Comparison of ENCODE assay signal across 1 cellular context in the genomic region with DNA sequence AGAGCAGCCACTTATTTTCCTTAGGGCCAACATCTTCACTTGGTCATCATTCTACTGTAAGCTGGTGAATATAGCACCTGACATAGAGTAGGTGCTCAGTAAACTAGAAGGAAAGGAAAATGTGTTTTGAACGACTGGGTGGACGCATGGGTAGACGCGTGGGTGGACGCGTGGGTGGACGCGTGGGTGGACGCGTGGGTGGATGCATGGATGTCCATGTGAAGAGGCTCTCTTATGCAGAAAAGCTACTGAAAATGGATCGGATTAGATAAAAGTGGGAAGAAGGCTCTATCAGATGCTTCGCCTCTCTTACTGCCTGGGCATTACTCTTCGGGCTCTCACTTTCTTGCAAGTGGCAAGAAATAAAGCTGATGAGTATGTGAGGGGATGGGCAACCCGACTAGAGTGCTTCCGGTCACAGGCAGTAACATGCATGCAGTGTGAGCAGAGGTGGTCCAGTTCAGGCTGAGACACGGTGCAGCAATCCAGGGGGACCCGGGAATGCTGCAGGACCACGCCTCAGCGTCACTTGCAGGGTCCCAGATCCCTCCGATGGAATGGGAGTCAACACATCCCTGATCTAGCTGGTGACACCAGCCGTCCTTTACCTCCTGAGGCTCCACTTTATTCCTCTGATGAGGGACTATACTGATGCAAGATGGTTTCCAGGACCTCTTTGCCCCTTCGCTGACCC.
TF ChIP-seq lines count a peak whose summit lies in the region.

No MANE protein-coding gene starts in this region.

TF ChIP-seq in H1, 55 proteins besides CTCF, POLR2A, EP300 and RAD21 (continued from another document):
- TF ChIP-seq, protein P1, sequence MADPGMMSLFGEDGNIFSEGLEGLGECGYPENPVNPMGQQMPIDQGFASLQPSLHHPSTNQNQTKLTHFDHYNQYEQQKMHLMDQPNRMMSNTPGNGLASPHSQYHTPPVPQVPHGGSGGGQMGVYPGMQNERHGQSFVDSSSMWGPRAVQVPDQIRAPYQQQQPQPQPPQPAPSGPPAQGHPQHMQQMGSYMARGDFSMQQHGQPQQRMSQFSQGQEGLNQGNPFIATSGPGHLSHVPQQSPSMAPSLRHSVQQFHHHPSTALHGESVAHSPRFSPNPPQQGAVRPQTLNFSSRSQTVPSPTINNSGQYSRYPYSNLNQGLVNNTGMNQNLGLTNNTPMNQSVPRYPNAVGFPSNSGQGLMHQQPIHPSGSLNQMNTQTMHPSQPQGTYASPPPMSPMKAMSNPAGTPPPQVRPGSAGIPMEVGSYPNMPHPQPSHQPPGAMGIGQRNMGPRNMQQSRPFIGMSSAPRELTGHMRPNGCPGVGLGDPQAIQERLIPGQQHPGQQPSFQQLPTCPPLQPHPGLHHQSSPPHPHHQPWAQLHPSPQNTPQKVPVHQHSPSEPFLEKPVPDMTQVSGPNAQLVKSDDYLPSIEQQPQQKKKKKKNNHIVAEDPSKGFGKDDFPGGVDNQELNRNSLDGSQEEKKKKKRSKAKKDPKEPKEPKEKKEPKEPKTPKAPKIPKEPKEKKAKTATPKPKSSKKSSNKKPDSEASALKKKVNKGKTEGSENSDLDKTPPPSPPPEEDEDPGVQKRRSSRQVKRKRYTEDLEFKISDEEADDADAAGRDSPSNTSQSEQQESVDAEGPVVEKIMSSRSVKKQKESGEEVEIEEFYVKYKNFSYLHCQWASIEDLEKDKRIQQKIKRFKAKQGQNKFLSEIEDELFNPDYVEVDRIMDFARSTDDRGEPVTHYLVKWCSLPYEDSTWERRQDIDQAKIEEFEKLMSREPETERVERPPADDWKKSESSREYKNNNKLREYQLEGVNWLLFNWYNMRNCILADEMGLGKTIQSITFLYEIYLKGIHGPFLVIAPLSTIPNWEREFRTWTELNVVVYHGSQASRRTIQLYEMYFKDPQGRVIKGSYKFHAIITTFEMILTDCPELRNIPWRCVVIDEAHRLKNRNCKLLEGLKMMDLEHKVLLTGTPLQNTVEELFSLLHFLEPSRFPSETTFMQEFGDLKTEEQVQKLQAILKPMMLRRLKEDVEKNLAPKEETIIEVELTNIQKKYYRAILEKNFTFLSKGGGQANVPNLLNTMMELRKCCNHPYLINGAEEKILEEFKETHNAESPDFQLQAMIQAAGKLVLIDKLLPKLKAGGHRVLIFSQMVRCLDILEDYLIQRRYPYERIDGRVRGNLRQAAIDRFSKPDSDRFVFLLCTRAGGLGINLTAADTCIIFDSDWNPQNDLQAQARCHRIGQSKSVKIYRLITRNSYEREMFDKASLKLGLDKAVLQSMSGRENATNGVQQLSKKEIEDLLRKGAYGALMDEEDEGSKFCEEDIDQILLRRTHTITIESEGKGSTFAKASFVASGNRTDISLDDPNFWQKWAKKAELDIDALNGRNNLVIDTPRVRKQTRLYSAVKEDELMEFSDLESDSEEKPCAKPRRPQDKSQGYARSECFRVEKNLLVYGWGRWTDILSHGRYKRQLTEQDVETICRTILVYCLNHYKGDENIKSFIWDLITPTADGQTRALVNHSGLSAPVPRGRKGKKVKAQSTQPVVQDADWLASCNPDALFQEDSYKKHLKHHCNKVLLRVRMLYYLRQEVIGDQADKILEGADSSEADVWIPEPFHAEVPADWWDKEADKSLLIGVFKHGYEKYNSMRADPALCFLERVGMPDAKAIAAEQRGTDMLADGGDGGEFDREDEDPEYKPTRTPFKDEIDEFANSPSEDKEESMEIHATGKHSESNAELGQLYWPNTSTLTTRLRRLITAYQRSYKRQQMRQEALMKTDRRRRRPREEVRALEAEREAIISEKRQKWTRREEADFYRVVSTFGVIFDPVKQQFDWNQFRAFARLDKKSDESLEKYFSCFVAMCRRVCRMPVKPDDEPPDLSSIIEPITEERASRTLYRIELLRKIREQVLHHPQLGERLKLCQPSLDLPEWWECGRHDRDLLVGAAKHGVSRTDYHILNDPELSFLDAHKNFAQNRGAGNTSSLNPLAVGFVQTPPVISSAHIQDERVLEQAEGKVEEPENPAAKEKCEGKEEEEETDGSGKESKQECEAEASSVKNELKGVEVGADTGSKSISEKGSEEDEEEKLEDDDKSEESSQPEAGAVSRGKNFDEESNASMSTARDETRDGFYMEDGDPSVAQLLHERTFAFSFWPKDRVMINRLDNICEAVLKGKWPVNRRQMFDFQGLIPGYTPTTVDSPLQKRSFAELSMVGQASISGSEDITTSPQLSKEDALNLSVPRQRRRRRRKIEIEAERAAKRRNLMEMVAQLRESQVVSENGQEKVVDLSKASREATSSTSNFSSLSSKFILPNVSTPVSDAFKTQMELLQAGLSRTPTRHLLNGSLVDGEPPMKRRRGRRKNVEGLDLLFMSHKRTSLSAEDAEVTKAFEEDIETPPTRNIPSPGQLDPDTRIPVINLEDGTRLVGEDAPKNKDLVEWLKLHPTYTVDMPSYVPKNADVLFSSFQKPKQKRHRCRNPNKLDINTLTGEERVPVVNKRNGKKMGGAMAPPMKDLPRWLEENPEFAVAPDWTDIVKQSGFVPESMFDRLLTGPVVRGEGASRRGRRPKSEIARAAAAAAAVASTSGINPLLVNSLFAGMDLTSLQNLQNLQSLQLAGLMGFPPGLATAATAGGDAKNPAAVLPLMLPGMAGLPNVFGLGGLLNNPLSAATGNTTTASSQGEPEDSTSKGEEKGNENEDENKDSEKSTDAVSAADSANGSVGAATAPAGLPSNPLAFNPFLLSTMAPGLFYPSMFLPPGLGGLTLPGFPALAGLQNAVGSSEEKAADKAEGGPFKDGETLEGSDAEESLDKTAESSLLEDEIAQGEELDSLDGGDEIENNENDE (IDR thresholded peaks at IDR 0.05; ENCODE audit: insufficient replicate concordance, low read length), result no peak
- no peak for TF ChIP-seq FOSL1 (IDR thresholded peaks at IDR 0.05; ENCODE audit: insufficient read depth, low read depth, low read length)
- no peak for TF ChIP-seq ASH2L (IDR thresholded peaks at IDR 0.05; ENCODE audit: low read length)
- TF ChIP-seq BCL11A (IDR thresholded peaks at IDR 0.05; ENCODE audit: low read depth in 2 of 2, low read length in 2 of 2), result no peak
- no peak for TF ChIP-seq SRF (IDR thresholded peaks at IDR 0.05; ENCODE audit: low read depth, low read length)
- TF ChIP-seq JUN (IDR thresholded peaks at IDR 0.05; ENCODE audit: low read depth, low read length), result no peak
- no peak for TF ChIP-seq POU5F1 (IDR thresholded peaks at IDR 0.05; ENCODE audit: low read depth, low read length)
- TF ChIP-seq CREB1 (IDR thresholded peaks at IDR 0.05), result no peak
- no peak for TF ChIP-seq PHF8 (conservative IDR thresholded peaks at IDR 0.05; ENCODE audit: low read depth, low read length)
- TF ChIP-seq CHD1 (IDR thresholded peaks at IDR 0.05; ENCODE audit: low read depth, low read length), result no peak
- no peak for TF ChIP-seq POLR2AphosphoS5 (IDR thresholded peaks at IDR 0.05; ENCODE audit: low read depth, low read length)
- TF ChIP-seq HDAC2 (IDR thresholded peaks at IDR 0.05; ENCODE audit: borderline replicate concordance in 1 of 2, low read depth in 2 of 2, low read length in 2 of 2), result no peak
- TF ChIP-seq ZNF274 (IDR thresholded peaks at IDR 0.05; ENCODE audit: borderline replicate concordance, extremely low read depth, low read length), result no peak
- no peak for TF ChIP-seq SP2 (IDR thresholded peaks at IDR 0.05; ENCODE audit: low read length)
TF ChIP-seq in H1: peak in this region for 0.
